ENCODE assay signal across 8 cellular contexts in the genomic region with DNA sequence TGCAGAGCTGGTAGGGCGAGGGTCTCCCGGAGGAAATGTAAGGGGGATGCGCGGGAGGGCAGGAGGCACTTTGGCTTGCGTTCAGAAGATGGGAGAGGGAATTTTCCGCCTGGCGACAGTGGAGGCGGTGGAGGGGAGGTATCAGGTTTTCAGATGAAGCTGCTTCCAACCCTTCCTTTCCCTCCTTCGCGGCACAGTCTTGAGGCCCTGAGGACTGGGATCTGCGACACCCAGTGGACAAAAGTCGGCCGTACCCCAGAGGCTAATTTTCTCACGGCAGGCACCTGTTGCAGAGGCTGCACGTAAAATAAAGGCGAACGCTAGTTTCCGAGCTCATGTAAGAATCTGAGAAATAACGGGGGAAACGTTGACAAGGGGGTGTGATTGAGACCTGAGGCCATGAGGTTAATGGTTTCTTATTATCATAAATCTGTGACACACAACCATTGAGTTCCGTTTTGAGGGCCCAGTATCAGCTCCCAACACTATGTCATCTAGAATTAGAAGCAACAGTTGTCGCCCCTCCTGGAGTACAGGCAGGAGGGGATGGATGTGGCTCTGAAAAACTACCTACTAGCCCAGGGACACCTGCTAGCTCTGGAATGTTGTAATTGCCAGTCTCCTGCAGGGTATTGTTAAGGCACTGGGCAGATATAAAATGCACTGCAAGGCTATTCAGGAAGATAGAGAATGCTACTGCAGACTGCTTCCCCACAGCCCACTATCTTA. TPM values are rescaled to one million over a fixed set of nuclear protein-coding genes. Genes with fewer than 3 reads are reported as not detected.
DNase-seq lines count a peak whose midpoint lies in the region; ATAC-seq and TF ChIP-seq lines count a peak whose summit lies in the region.

No MANE protein-coding gene starts in this region.

- POLR2A ChIA-PET in SK-N-SH (lab: Yijun Ruan, JAX) = no interaction called here

- CTCF ChIA-PET in SK-N-SH (lab: Yijun Ruan, JAX) = interaction anchor here (0.6 to 1.8 kb wide), 11 partner anchors 10 to 279 kb away, joined by 3 to 12 read pairs (median 4); no protein-coding TSS in a partner anchor

- DNase-seq in DMS153 treated with DMSO at 0.1 percent for 48 hours (lab: John Stamatoyannopoulos, UW; ENCODE audit: unreplicated experiment) = peak; percentile 3
- peak; percentile 45 to 69 for DNase-seq in Kasumi-1 (lab: John Stamatoyannopoulos, UW)
- DNase-seq in SK-N-SH = peak; percentile 53
- DNase-seq in activated naive CD8-positive, alpha-beta T cell treated with anti-CD3 and anti-CD28 coated beads, Interleukin-2, amount 50 U/mL, for 24 hours = peak; percentile 54
- peak; percentile 33 for DNase-seq in left ventricle myocardium superior
- DNase-seq in putamen (ENCODE audit: low spot score) = peak; percentile 35

- TF ChIP-seq RAD21 in SK-N-SH (IDR thresholded peaks at IDR 0.05; ENCODE audit: low read length) = peak; percentile 42

- peaks cover 50% of the 10 kb centered on the region for H3K4me1 Mint-ChIP-seq in activated naive CD8-positive, alpha-beta T cell treated with anti-CD3 and anti-CD28 coated beads, Interleukin-2, amount 50 U/mL, for 24 hours

- peaks cover 0 to 15% of the 10 kb centered on the region in 2 experiments; a peak in 1 of 4 replicates for H3K4me1 ChIP-seq in SK-N-SH (ENCODE audit: control insufficient read depth in 1 of 2, insufficient read depth in 2 of 2, low read depth in 1 of 2, low read length in 1 of 2)

- no peaks in the 10 kb centered on the region for H3K9me3 Mint-ChIP-seq in activated naive CD8-positive, alpha-beta T cell treated with anti-CD3 and anti-CD28 coated beads, Interleukin-2, amount 50 U/mL, for 24 hours

- no peaks in the 10 kb centered on the region for H3K9me2 ChIP-seq in SK-N-SH

- 0 out of 2 replicates have a peak overlapping the region, but pooled peaks have one; percentile 46 for H2AFZ ChIP-seq in SK-N-SH (ENCODE audit: low read depth)

- H3K27me3 Mint-ChIP-seq in activated naive CD8-positive, alpha-beta T cell treated with anti-CD3 and anti-CD28 coated beads, Interleukin-2, amount 50 U/mL, for 24 hours = no peaks in the 10 kb centered on the region

- 6% methylated on average over 22 of the region's 22 CpGs for WGBS in SK-N-SH (ENCODE audit: low lambda C conversion rate)

- peak overlapping the region; percentile 22 to 65; a peak in 3 of 4 replicates for H3K27ac ChIP-seq in SK-N-SH (ENCODE audit: low read depth in 2 of 2, low read length in 1 of 2)

- no peaks in the 10 kb centered on the region for H4K20me1 ChIP-seq in SK-N-SH (ENCODE audit: insufficient read depth)

- TF ChIP-seq CTCF in SK-N-SH (IDR thresholded peaks at IDR 0.05) = peak; percentile 60

- no peaks in the 10 kb centered on the region for H3K79me2 ChIP-seq in SK-N-SH (ENCODE audit: insufficient read depth)

- H3K36me3 Mint-ChIP-seq in activated naive CD8-positive, alpha-beta T cell treated with anti-CD3 and anti-CD28 coated beads, Interleukin-2, amount 50 U/mL, for 24 hours (ENCODE audit: low read depth) = peaks cover 2% of the 10 kb centered on the region

- H3K4me3 Mint-ChIP-seq in activated naive CD8-positive, alpha-beta T cell treated with anti-CD3 and anti-CD28 coated beads, Interleukin-2, amount 50 U/mL, for 24 hours = peak overlapping the region; percentile 83

- H3K4me3 ChIP-seq in SK-N-SH (ENCODE audit: low read depth in 2 of 2, low read length in 1 of 2) = peak overlapping the region; percentile 49 to 85

- peak; percentile 49 for ATAC-seq in GM21576 (IDR thresholded peaks at IDR 0.05; ENCODE audit: unreplicated experiment)
- ATAC-seq in activated naive CD8-positive, alpha-beta T cell treated with anti-CD3 and anti-CD28 coated beads, Interleukin-2, amount 50 U/mL, for 24 hours = peak; percentile 38
- peak; percentile 82 for ATAC-seq in left ventricle myocardium superior
- no peak for ATAC-seq in HG02571 (IDR thresholded peaks at IDR 0.05; ENCODE audit: unreplicated experiment)

- H3K9me3 ChIP-seq in SK-N-SH = no peaks in the 10 kb centered on the region

- peak overlapping the region; percentile 90 for H3K4me2 ChIP-seq in SK-N-SH

- H3K27me3 ChIP-seq in SK-N-SH (ENCODE audit: insufficient read depth) = peaks cover 15% of the 10 kb centered on the region; the same call in 1 of the 2 replicates

- intact Hi-C loops in left ventricle myocardium superior (cut with micrococcal nuclease) = no loop called here

- no peaks in the 10 kb centered on the region for H3K36me3 ChIP-seq in SK-N-SH (replicated peaks in 1 of 2; ENCODE audit: control insufficient read depth in 1 of 2, insufficient read depth in 2 of 2, low read length in 1 of 2)

- H3F3A ChIP-seq in SK-N-SH (replicated peaks; ENCODE audit: insufficient read depth) = no peaks in the 10 kb centered on the region

- H3K9ac ChIP-seq in SK-N-SH = peak overlapping the region; percentile 81; the same call in 1 of the 2 replicates

- H3K27ac Mint-ChIP-seq in activated naive CD8-positive, alpha-beta T cell treated with anti-CD3 and anti-CD28 coated beads, Interleukin-2, amount 50 U/mL, for 24 hours = peak overlapping the region; percentile 76

- TF ChIP-seq EP300 in SK-N-SH (IDR thresholded peaks at IDR 0.05; ENCODE audit: borderline replicate concordance in 1 of 2, low read depth in 1 of 2, low read length in 1 of 2) = no peak

TF ChIP-seq in SK-N-SH, 30 proteins besides CTCF, POLR2A, EP300 and RAD21:
- TF ChIP-seq, protein P1, sequence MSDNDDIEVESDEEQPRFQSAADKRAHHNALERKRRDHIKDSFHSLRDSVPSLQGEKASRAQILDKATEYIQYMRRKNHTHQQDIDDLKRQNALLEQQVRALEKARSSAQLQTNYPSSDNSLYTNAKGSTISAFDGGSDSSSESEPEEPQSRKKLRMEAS (IDR thresholded peaks at IDR 0.05; ENCODE audit: low read depth) = peak; percentile 51; the same call in 1 of the 2 replicates
- TF ChIP-seq, protein P2, sequence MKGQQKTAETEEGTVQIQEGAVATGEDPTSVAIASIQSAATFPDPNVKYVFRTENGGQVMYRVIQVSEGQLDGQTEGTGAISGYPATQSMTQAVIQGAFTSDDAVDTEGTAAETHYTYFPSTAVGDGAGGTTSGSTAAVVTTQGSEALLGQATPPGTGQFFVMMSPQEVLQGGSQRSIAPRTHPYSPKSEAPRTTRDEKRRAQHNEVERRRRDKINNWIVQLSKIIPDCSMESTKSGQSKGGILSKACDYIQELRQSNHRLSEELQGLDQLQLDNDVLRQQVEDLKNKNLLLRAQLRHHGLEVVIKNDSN (IDR thresholded peaks at IDR 0.05; ENCODE audit: borderline replicate concordance, low read depth) = no peak
- TF ChIP-seq SIN3A (IDR thresholded peaks at IDR 0.05; ENCODE audit: borderline replicate concordance, low read depth, low read length) (no peak), SMC3 (IDR thresholded peaks at IDR 0.05; ENCODE audit: low read depth, low read length) (peak; percentile 42)

RNA-seq across cellular contexts. Expression of a gene that starts 1.1 kb away (rescaled TPM):
- polyA plus RNA-seq in SK-N-SH (2012; rRNA removed) = 5.9 and 7.5 TPM in 2 replicates
- polyA plus RNA-seq in SK-N-SH (2012; cell fraction: cytosol; rRNA removed) = 5.1 and 5.9 TPM in 2 replicates
- polyA plus RNA-seq in SK-N-SH (2012; cell fraction: nucleus; rRNA removed) = 19.1 and 33.9 TPM in 2 replicates
- total RNA-seq in left ventricle myocardium superior = 0.30 TPM

RNA-seq across cellular contexts. Expression of a gene that starts 37.4 kb away (rescaled TPM):
- polyA plus RNA-seq in SK-N-SH (2012; rRNA removed) = 2.9 and 4.4 TPM in 2 replicates
- polyA plus RNA-seq in SK-N-SH (2012; cell fraction: cytosol; rRNA removed) = 2.8 and 3.1 TPM in 2 replicates
- 5.2 and 8.3 TPM in 2 replicates for polyA plus RNA-seq in SK-N-SH (2012; cell fraction: nucleus; rRNA removed)
- 0.10 TPM for total RNA-seq in left ventricle myocardium superior

RNA-seq across cellular contexts. Expression of a gene that starts 43.4 kb away (rescaled TPM):
- polyA plus RNA-seq in SK-N-SH (2012; rRNA removed) = 5.6 and 5.9 TPM in 2 replicates
- 4.9 and 5.6 TPM in 2 replicates for polyA plus RNA-seq in SK-N-SH (2012; cell fraction: cytosol; rRNA removed)
- polyA plus RNA-seq in SK-N-SH (2012; cell fraction: nucleus; rRNA removed) = 4.9 and 5.2 TPM in 2 replicates
- 11.2 TPM for total RNA-seq in left ventricle myocardium superior

RNA-seq across cellular contexts. Expression of a gene that starts 52.9 kb away (rescaled TPM):
- 2.2 and 3.2 TPM in 2 replicates for polyA plus RNA-seq in SK-N-SH (2012; rRNA removed)
- polyA plus RNA-seq in SK-N-SH (2012; cell fraction: cytosol; rRNA removed) = 4.0 and 5.3 TPM in 2 replicates
- 2.4 and 5.2 TPM in 2 replicates for polyA plus RNA-seq in SK-N-SH (2012; cell fraction: nucleus; rRNA removed)
- total RNA-seq in left ventricle myocardium superior = 12.5 TPM

Comparison
In these comparisons a context has a peak if more than half of its experiments do, and no peak if none do; other contexts are left out.
1. DNase-seq: peak in every context shown above with its lines; median percentile 57 in Kasumi-1; 54 in activated naive CD8-positive, alpha-beta T cell treated with anti-CD3 and anti-CD28 coated beads, Interleukin-2, amount 50 U/mL, for 24 hours; 53 in SK-N-SH; 35 in putamen; 33 in left ventricle myocardium superior; 3 in DMS153 treated with DMSO at 0.1 percent for 48 hours.